In the genomic region with DNA sequence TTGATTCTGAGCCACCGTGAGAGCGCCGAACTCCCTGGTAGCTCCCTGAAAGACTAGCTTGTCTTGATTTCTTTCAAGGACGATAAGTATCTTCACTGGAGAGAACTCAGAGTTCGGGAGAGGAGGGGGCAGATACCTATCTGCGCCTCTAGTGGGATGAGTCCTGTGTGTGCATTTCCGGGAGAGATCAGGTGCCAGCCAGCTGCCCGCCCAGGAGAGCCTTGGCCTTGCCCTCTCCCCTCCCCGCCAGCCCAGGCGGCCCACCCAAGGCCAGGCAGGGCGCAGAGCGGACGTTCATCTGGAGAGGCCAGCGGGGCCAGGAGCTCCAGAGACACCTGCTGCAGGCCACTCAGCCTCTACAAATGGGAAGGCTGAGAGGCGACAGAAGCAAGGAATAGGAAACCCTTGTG, we compare ENCODE assay signal across 8 cellular contexts. TPM values are rescaled to one million over a fixed set of nuclear protein-coding genes. Genes with fewer than 3 reads are reported as not detected.
DNase-seq lines count a peak whose midpoint lies in the region; ATAC-seq lines count a peak whose summit lies in the region.

No MANE protein-coding gene starts in this region.

- no peaks in the 10 kb centered on the region for H3K36me3 Mint-ChIP-seq in activated naive CD4-positive, alpha-beta T cell treated with anti-CD3 and anti-CD28 coated beads for 36 hours (ENCODE audit: low read depth)
- no peaks in the 10 kb centered on the region for H3K36me3 Mint-ChIP-seq in activated naive CD4-positive, alpha-beta T cell treated with anti-CD3 and anti-CD28 coated beads, Interleukin-2, amount 10 ng/mL, durations not matched to agents 7 days and 5 days
- peaks cover 2% of the 10 kb centered on the region for H3K36me3 Mint-ChIP-seq in activated naive CD8-positive, alpha-beta T cell treated with anti-CD3 and anti-CD28 coated beads for 36 hours
- H3K36me3 Mint-ChIP-seq in stimulated activated naive B cell treated with anti-CD40 and anti-IgM and Interleukin-4, amounts not matched to agents 10 μg/mL and 1 μg/mL and 100 μg/mL, for 72 hours: peaks cover 0 to 8% of the 10 kb centered on the region in 2 donors

- H3K4me3 ChIP-seq in iPS-18c (ENCODE audit: insufficient read depth, low read depth, low read length): peak overlapping the region; percentile 77

- CTCF ChIA-PET in activated naive CD4-positive, alpha-beta T cell treated with anti-CD3 and anti-CD28 coated beads for 36 hours (lab: Charles Lee): interaction anchor here (0.9 to 2.0 kb wide), 5 partner anchors 12 to 85 kb away, joined by 4 to 17 read pairs (median 5); no protein-coding TSS in a partner anchor
- CTCF ChIA-PET in activated naive CD4-positive, alpha-beta T cell treated with anti-CD3 and anti-CD28 coated beads, Interleukin-2, amount 10 ng/mL, durations not matched to agents 7 days and 5 days (lab: Charles Lee): interaction anchor here (1.0 to 4.9 kb wide), 5 partner anchors 8 to 213 kb away, joined by 3 to 30 read pairs (median 4); no protein-coding TSS in a partner anchor

- intact Hi-C loops in activated naive CD4-positive, alpha-beta T cell treated with anti-CD3 and anti-CD28 coated beads for 36 hours (cut with micrococcal nuclease): no loop called here

- no peaks in the 10 kb centered on the region for H3K9me3 Mint-ChIP-seq in activated naive CD4-positive, alpha-beta T cell treated with anti-CD3 and anti-CD28 coated beads for 36 hours
- H3K9me3 Mint-ChIP-seq in activated naive CD4-positive, alpha-beta T cell treated with anti-CD3 and anti-CD28 coated beads, Interleukin-2, amount 10 ng/mL, durations not matched to agents 7 days and 5 days: no peaks in the 10 kb centered on the region
- H3K9me3 Mint-ChIP-seq in activated naive CD8-positive, alpha-beta T cell treated with anti-CD3 and anti-CD28 coated beads for 36 hours: no peaks in the 10 kb centered on the region
- no peaks in the 10 kb centered on the region for H3K9me3 Mint-ChIP-seq in stimulated activated naive B cell treated with anti-CD40 and anti-IgM and Interleukin-4, amounts not matched to agents 10 μg/mL and 1 μg/mL and 100 μg/mL, for 72 hours

- H3K27ac Mint-ChIP-seq in activated naive CD4-positive, alpha-beta T cell treated with anti-CD3 and anti-CD28 coated beads for 36 hours: no peak overlapping the region
- H3K27ac Mint-ChIP-seq in activated naive CD4-positive, alpha-beta T cell treated with anti-CD3 and anti-CD28 coated beads, Interleukin-2, amount 10 ng/mL, durations not matched to agents 7 days and 5 days: no peak overlapping the region
- peak overlapping the region; percentile 50 for H3K27ac Mint-ChIP-seq in activated naive CD8-positive, alpha-beta T cell treated with anti-CD3 and anti-CD28 coated beads for 36 hours
- no peak overlapping the region for H3K27ac Mint-ChIP-seq in stimulated activated naive B cell treated with anti-CD40 and anti-IgM and Interleukin-4, amounts not matched to agents 10 μg/mL and 1 μg/mL and 100 μg/mL, for 72 hours

- DNase-seq in activated naive CD4-positive, alpha-beta T cell treated with anti-CD3 and anti-CD28 coated beads for 36 hours: peak; percentile 5
- no peak for DNase-seq in activated naive CD4-positive, alpha-beta T cell treated with anti-CD3 and anti-CD28 coated beads, Interleukin-2, amount 10 ng/mL, durations not matched to agents 7 days and 5 days
- no peak for DNase-seq in activated naive CD8-positive, alpha-beta T cell treated with anti-CD3 and anti-CD28 coated beads for 36 hours
- DNase-seq in stimulated activated naive B cell treated with anti-CD40 and anti-IgM and Interleukin-4, amounts not matched to agents 10 μg/mL and 1 μg/mL and 100 μg/mL, for 72 hours: no peak
- DNase-seq in NCI-H1694 (lab: John Stamatoyannopoulos, UW) (no peak), GDM1 (lab: John Stamatoyannopoulos, UW) (no peak)

- no peaks in the 10 kb centered on the region for H3K9me3 ChIP-seq in iPS-18c (ENCODE audit: control insufficient read depth, insufficient read depth, low read length)

- H3K27me3 Mint-ChIP-seq in activated naive CD4-positive, alpha-beta T cell treated with anti-CD3 and anti-CD28 coated beads for 36 hours (ENCODE audit: low read depth): peaks cover 32% of the 10 kb centered on the region
- peaks cover 86% of the 10 kb centered on the region for H3K27me3 Mint-ChIP-seq in activated naive CD4-positive, alpha-beta T cell treated with anti-CD3 and anti-CD28 coated beads, Interleukin-2, amount 10 ng/mL, durations not matched to agents 7 days and 5 days
- H3K27me3 Mint-ChIP-seq in activated naive CD8-positive, alpha-beta T cell treated with anti-CD3 and anti-CD28 coated beads for 36 hours: peaks cover 20% of the 10 kb centered on the region
- H3K27me3 Mint-ChIP-seq in stimulated activated naive B cell treated with anti-CD40 and anti-IgM and Interleukin-4, amounts not matched to agents 10 μg/mL and 1 μg/mL and 100 μg/mL, for 72 hours: peaks cover 7 to 40% of the 10 kb centered on the region in 2 donors

- no peak for ATAC-seq in stimulated activated naive B cell treated with anti-CD40 and anti-IgM and Interleukin-4, amounts not matched to agents 10 μg/mL and 1 μg/mL and 100 μg/mL, for 72 hours (replicated peaks)
- ATAC-seq in HG03135 (IDR thresholded peaks at IDR 0.05; ENCODE audit: unreplicated experiment): no peak

- H3K4me3 Mint-ChIP-seq in activated naive CD4-positive, alpha-beta T cell treated with anti-CD3 and anti-CD28 coated beads for 36 hours: peak overlapping the region; percentile 22
- H3K4me3 Mint-ChIP-seq in activated naive CD4-positive, alpha-beta T cell treated with anti-CD3 and anti-CD28 coated beads, Interleukin-2, amount 10 ng/mL, durations not matched to agents 7 days and 5 days: no peak overlapping the region
- H3K4me3 Mint-ChIP-seq in activated naive CD8-positive, alpha-beta T cell treated with anti-CD3 and anti-CD28 coated beads for 36 hours: peak overlapping the region; percentile 75
- H3K4me3 Mint-ChIP-seq in stimulated activated naive B cell treated with anti-CD40 and anti-IgM and Interleukin-4, amounts not matched to agents 10 μg/mL and 1 μg/mL and 100 μg/mL, for 72 hours: peak overlapping the region; percentile 76 to 85

- peaks cover 2% of the 10 kb centered on the region for H3K4me1 Mint-ChIP-seq in activated naive CD4-positive, alpha-beta T cell treated with anti-CD3 and anti-CD28 coated beads for 36 hours (ENCODE audit: low read depth)
- H3K4me1 Mint-ChIP-seq in activated naive CD4-positive, alpha-beta T cell treated with anti-CD3 and anti-CD28 coated beads, Interleukin-2, amount 10 ng/mL, durations not matched to agents 7 days and 5 days: peaks cover 10% of the 10 kb centered on the region
- peaks cover 30% of the 10 kb centered on the region for H3K4me1 Mint-ChIP-seq in activated naive CD8-positive, alpha-beta T cell treated with anti-CD3 and anti-CD28 coated beads for 36 hours
- peaks cover 38 to 73% of the 10 kb centered on the region in 2 donors for H3K4me1 Mint-ChIP-seq in stimulated activated naive B cell treated with anti-CD40 and anti-IgM and Interleukin-4, amounts not matched to agents 10 μg/mL and 1 μg/mL and 100 μg/mL, for 72 hours

RNA-seq across cellular contexts. Expression of gene CD9, which starts 1.0 kb away (rescaled TPM):
- 1 to 10 TPM; 3.1 to 3.3 TPM for total RNA-seq in activated naive CD4-positive, alpha-beta T cell treated with anti-CD3 and anti-CD28 coated beads for 36 hours
- 10 to 100 TPM; 16.2 to 18.1 TPM for total RNA-seq in activated naive CD8-positive, alpha-beta T cell treated with anti-CD3 and anti-CD28 coated beads for 36 hours

Comparison
In these comparisons a context has a peak if more than half of its experiments do, and no peak if none do; other contexts are left out.
1. RNA of gene CD9, which starts 1.0 kb away (total RNA-seq): 16.2 to 18.1 TPM in activated naive CD8-positive, alpha-beta T cell treated with anti-CD3 and anti-CD28 coated beads for 36 hours; 3.1 to 3.3 TPM in activated naive CD4-positive, alpha-beta T cell treated with anti-CD3 and anti-CD28 coated beads for 36 hours; every median in the first group is over 4 times any median in the second.